10 cellular contexts compared by ENCODE assay signal in the genomic region with DNA sequence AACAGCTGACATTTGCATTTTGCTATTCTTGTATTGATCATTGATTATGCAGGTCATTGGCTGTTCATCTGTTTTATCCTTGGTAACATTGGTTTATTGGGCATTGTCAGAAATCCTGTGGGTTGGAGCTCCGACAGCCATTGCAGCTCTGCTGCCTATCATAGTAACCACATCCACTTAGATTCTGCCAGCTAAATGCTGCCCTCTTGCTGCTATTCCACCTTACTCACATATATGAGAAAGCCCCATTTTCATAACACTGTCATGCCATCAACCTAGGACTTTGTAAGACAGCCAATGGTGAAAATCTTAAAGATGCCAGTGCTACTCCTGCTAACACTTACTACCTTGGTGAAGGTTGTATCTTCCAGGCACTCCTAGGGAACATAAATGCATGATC.
DNase-seq lines count a peak whose midpoint lies in the region; ATAC-seq and TF ChIP-seq lines count a peak whose summit lies in the region.
"Had no signal": no experiment of that assay in that cellular context is flagged by ENCODE, and none has a peak within 500 bp of the region (broad histone marks: within the 10 kb centered on the region; RNA-seq: fewer than 3 reads in every experiment).

No MANE protein-coding gene starts in this region.

- no peak overlapping the region for H3K4me3 ChIP-seq in brain microvascular endothelial cell (ENCODE audit: low read depth, low read length)

- no peaks in the 10 kb centered on the region for H3K36me3 Mint-ChIP-seq in progenitor cell of endocrine pancreas (ENCODE audit: insufficient read depth)

- H3K4me1 Mint-ChIP-seq in progenitor cell of endocrine pancreas (ENCODE audit: low read depth) = no peaks in the 10 kb centered on the region

- no peak for ATAC-seq in GM18517 (IDR thresholded peaks at IDR 0.05; ENCODE audit: unreplicated experiment)
- ATAC-seq in GM21367 (IDR thresholded peaks at IDR 0.05; ENCODE audit: unreplicated experiment) = no peak
- no peak for ATAC-seq in HG02678 (IDR thresholded peaks at IDR 0.05; ENCODE audit: unreplicated experiment)

- TF ChIP-seq CTCF in brain microvascular endothelial cell (IDR thresholded peaks at IDR 0.05; ENCODE audit: low read depth, low read length, missing control alignments) (peak; percentile 44), progenitor cell of endocrine pancreas (IDR thresholded peaks at IDR 0.05; ENCODE audit: unreplicated experiment) (peak; percentile 9)

- H3K27ac Mint-ChIP-seq in progenitor cell of endocrine pancreas = no peak overlapping the region

- in situ Hi-C loops in brain microvascular endothelial cell (cut with HindIII; ENCODE audit: low pct_ligation_motif_present, low sequenced_read_pairs) = no loop called here

- H3K36me3 ChIP-seq in brain microvascular endothelial cell (replicated peaks) = no peaks in the 10 kb centered on the region

- H3K27me3 ChIP-seq in brain microvascular endothelial cell (replicated peaks) = no peaks in the 10 kb centered on the region

- H3K9me3 Mint-ChIP-seq in progenitor cell of endocrine pancreas (ENCODE audit: low read depth) = no peaks in the 10 kb centered on the region

- DNase-seq in NCI-H748 (lab: John Stamatoyannopoulos, UW; ENCODE audit: unreplicated experiment) (peak; percentile 6), NCI-H748 treated with DMSO at 0.1 percent for 48 hours (lab: John Stamatoyannopoulos, UW) (no peak), LHCN-M2 (ENCODE audit: low read depth) (peak; percentile 32), brain microvascular endothelial cell (no peak), progenitor cell of endocrine pancreas (ENCODE audit: low spot score, unreplicated experiment) (no peak)
- DNase-seq: COR-L47, mesenchymal stem cell had no signal

- H3K27ac ChIP-seq in brain microvascular endothelial cell = no peak overlapping the region

- H3K4me3 Mint-ChIP-seq in progenitor cell of endocrine pancreas (ENCODE audit: low read depth) = no peak overlapping the region

- H3K27me3 Mint-ChIP-seq in progenitor cell of endocrine pancreas = peaks cover 3% of the 10 kb centered on the region

Comparison
In these comparisons a context has a peak if more than half of its experiments do, and no peak if none do; other contexts are left out.
1. DNase-seq: peak in NCI-H748 (single experiment) and LHCN-M2 (single experiment); none in NCI-H748 treated with DMSO at 0.1 percent for 48 hours (single experiment), brain microvascular endothelial cell (single experiment) and progenitor cell of endocrine pancreas (single experiment).